8 cellular contexts compared by ENCODE assay signal in genomic region chr21:36141513-36141925, GRCh38. TPM values are rescaled to one million over a fixed set of nuclear protein-coding genes. Genes with fewer than 3 reads are reported as not detected.
DNase-seq lines count a peak whose midpoint lies in the region; ATAC-seq, FAIRE-seq and TF ChIP-seq lines count a peak whose summit lies in the region.

No MANE protein-coding gene starts in this region.

- no peaks in the 10 kb centered on the region for H3K9me1 ChIP-seq in keratinocyte (ENCODE audit: control insufficient read depth, extremely low read depth, insufficient read depth, low read length)

- DNase-seq in AG04449 (ENCODE audit: low read depth, low spot score): no peak
- DNase-seq in NCI-H446 treated with DMSO at 0.1 percent for 48 hours (lab: John Stamatoyannopoulos, UW): peak; percentile 30
- DNase-seq in activated CD4-positive, CD25-positive, alpha-beta regulatory T cell (lab: John Stamatoyannopoulos, UW): peak; percentile 55 to 78 (median 64)
- DNase-seq in cardiac fibroblast (ENCODE audit: low read depth in 2 of 2): peak; percentile 84 to 89
- peak; percentile 99 for DNase-seq in keratinocyte (ENCODE audit: low read depth, low spot score)
- DNase-seq in stimulated activated CD4-positive, alpha-beta T cell treated with anti-CD3 and anti-CD28 coated beads, Interleukin-2, amount 100 ng/mL, for 4 hours (ENCODE audit: low read depth): peak; percentile 90

- no peak overlapping the region for H2AFZ ChIP-seq in keratinocyte (ENCODE audit: control insufficient read depth, low read length)

- CTCF ChIA-PET in AG04449 (lab: Yijun Ruan, JAX): interaction anchor here (0.6 to 9.2 kb wide), 35 partner anchors 9 to 232 kb away, joined by 3 to 99 read pairs (median 4); partner anchors contain the start of gene MORC3

- H3K27me3 ChIP-seq in keratinocyte (ENCODE audit: control insufficient read depth, extremely low read depth, insufficient read depth, low read length): no peaks in the 10 kb centered on the region

- peak overlapping the region; percentile 76 for H3K4me2 ChIP-seq in keratinocyte (ENCODE audit: control insufficient read depth, extremely low read depth, insufficient read depth, low read depth, low read length)

- no peaks in the 10 kb centered on the region for H3K9me3 ChIP-seq in keratinocyte (ENCODE audit: control insufficient read depth, low read depth, low read length)

- dilution Hi-C loops in keratinocyte (cut with MboI; ENCODE audit: extremely low pct_ligation_motif_present, low sequenced_read_pairs): no loop called here

- no peaks in the 10 kb centered on the region for H3K79me2 ChIP-seq in keratinocyte (ENCODE audit: control insufficient read depth, insufficient read depth, low read length)

- peak; percentile 90 for ATAC-seq in GM18907 (IDR thresholded peaks at IDR 0.05; ENCODE audit: unreplicated experiment)
- peak; percentile 85 for ATAC-seq in HG03354 (IDR thresholded peaks at IDR 0.05; ENCODE audit: poor library complexity, severe bottlenecking, unreplicated experiment)

- H3K9ac ChIP-seq in keratinocyte (ENCODE audit: control insufficient read depth, extremely low read depth, insufficient read depth, low read length): peak overlapping the region; percentile 35

- peak; percentile 93 for FAIRE-seq in keratinocyte (lab: Jason Lieb, UNC)

- H3K36me3 ChIP-seq in keratinocyte (ENCODE audit: control insufficient read depth in 2 of 2, extremely low read depth in 1 of 2, insufficient read depth in 2 of 2, low read length in 2 of 2): peaks cover 0 to 1% of the 10 kb centered on the region in 2 experiments

- peak overlapping the region; percentile 78 for H3K27ac ChIP-seq in keratinocyte (ENCODE audit: control insufficient read depth, insufficient read depth, low read length)

- peaks cover 8% of the 10 kb centered on the region for H3K4me1 ChIP-seq in keratinocyte (ENCODE audit: control insufficient read depth, extremely low read depth, insufficient read depth, low read length)

- no peaks in the 10 kb centered on the region for H4K20me1 ChIP-seq in keratinocyte (ENCODE audit: control insufficient read depth, extremely low read depth, insufficient read depth, low read length)

- peak; percentile 76 for TF ChIP-seq CTCF in AG04449 (IDR thresholded peaks at IDR 0.05; ENCODE audit: insufficient read depth, low read length, missing control alignments)
- peak; percentile 76 for TF ChIP-seq CTCF in cardiac fibroblast (IDR thresholded peaks at IDR 0.05; ENCODE audit: low read depth, low read length)
- TF ChIP-seq CTCF in keratinocyte (optimal IDR thresholded peaks at IDR 0.05 in 1 of 3, IDR thresholded peaks at IDR 0.05 in 1 of 3, conservative IDR thresholded peaks at IDR 0.05 in 1 of 3; ENCODE audit: extremely low read depth in 1 of 3, insufficient read depth in 2 of 3, low read length in 3 of 3): peak; percentile 79 to 86 (median 85)

- POLR2A ChIA-PET in AG04449 (lab: Yijun Ruan, JAX): no interaction called here

- H3K4me3 ChIP-seq in AG04449 (ENCODE audit: low read depth, low read length): no peak overlapping the region
- H3K4me3 ChIP-seq in cardiac fibroblast (replicated peaks in 1 of 2; ENCODE audit: low read depth in 2 of 2, low read length in 2 of 2): no peak overlapping the region
- H3K4me3 ChIP-seq in keratinocyte (ENCODE audit: control insufficient read depth in 2 of 3, extremely low read depth in 1 of 3, insufficient read depth in 2 of 3, low read depth in 1 of 3, low read length in 3 of 3): peak overlapping the region in 1 of 3 experiments; percentile 25

RNA-seq across cellular contexts. Expression of gene CBR3, which starts 6.6 kb away (rescaled TPM):
- polyA plus RNA-seq in keratinocyte: 0.70 to 1.8 TPM (median 1.3 TPM) in 3 replicates
- polyA plus RNA-seq in keratinocyte (2011; ENCODE audit: low read depth): not detected
- polyA plus RNA-seq in keratinocyte (2011; cell fraction: cytosol; rRNA removed): 0.34 and 0.47 TPM in 2 replicates
- 0.16 TPM in 1 of 2 replicates, not detected in the other for polyA plus RNA-seq in keratinocyte (2011; cell fraction: nucleus; rRNA removed)
- polyA plus RNA-seq in keratinocyte (2012; ENCODE audit: low replicate concordance): 0.90 and 2.8 TPM in 2 replicates
- polyA minus RNA-seq in keratinocyte: 0.62 to 0.77 TPM in 2 of 3 replicates, not detected in the other
- polyA minus RNA-seq in keratinocyte (2011; cell fraction: cytosol; rRNA and poly(A)+ RNA removed): not detected
- polyA minus RNA-seq in keratinocyte (2011; cell fraction: nucleus; rRNA and poly(A)+ RNA removed): 0.42 TPM in 1 of 2 replicates, not detected in the other

RNA-seq across cellular contexts. Expression of gene DOP1B, which starts 15.1 kb away (rescaled TPM):
- 2.4 to 5.8 TPM (median 2.9 TPM) in 3 replicates for polyA plus RNA-seq in keratinocyte
- 3.4 TPM for polyA plus RNA-seq in keratinocyte (2011; ENCODE audit: low read depth)
- 3.1 and 3.2 TPM in 2 replicates for polyA plus RNA-seq in keratinocyte (2011; cell fraction: cytosol; rRNA removed)
- polyA plus RNA-seq in keratinocyte (2011; cell fraction: nucleus; rRNA removed): 10.6 and 12.9 TPM in 2 replicates
- polyA plus RNA-seq in keratinocyte (2012; ENCODE audit: low replicate concordance): 3.6 and 5.6 TPM in 2 replicates
- polyA minus RNA-seq in keratinocyte: 5.1 to 11.1 TPM (median 6.3 TPM) in 3 replicates
- polyA minus RNA-seq in keratinocyte (2011; cell fraction: cytosol; rRNA and poly(A)+ RNA removed): 10.6 TPM
- 13.3 and 17.2 TPM in 2 replicates for polyA minus RNA-seq in keratinocyte (2011; cell fraction: nucleus; rRNA and poly(A)+ RNA removed)
